Comparison of ENCODE assay signal across 8 cellular contexts in the genomic region with DNA sequence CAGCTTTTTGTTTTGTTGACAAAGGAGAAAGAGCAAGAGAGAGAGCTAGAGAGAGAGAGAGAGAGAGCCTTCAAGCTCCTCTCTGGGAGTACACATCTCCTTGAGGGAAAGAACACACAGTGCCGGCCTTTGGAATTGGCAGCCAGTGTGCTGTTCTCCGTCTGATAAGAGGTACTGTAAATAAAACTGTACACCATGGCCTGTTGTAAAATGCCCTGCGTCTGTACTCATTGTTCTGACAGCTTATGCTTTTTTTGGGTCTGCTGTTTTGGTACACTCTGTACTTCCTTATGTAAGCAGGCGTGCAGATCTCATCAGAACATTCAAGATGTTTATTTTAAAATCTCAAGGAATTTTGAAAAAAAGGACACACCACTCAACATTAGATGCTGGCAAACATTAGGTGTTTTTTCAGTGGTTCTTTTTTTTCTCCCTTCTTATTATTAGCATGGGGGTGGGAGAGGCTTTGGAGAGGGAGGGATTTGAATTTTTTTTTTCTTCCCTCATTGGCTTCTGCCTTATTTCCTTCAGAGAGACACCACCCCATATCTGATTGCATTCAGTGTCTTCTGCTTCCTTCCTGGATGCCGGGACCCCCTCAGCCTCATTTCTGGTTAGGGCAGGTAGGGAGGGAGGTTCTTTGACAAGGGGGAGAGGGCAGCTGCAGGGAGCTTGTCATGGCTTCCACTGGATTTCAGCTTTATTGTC.
DNase-seq lines count a peak whose midpoint lies in the region; ATAC-seq, FAIRE-seq and TF ChIP-seq lines count a peak whose summit lies in the region.

No MANE protein-coding gene starts in this region.

- in situ Hi-C loops in astrocyte of the spinal cord (cut with HindIII; ENCODE audit: low sequenced_read_pairs), result no loop called here

- intact Hi-C loops in left colon (cut with DNase I, micrococcal nuclease), result no loop called here
- intact Hi-C loops in spleen (cut with DNase I; ENCODE audit: low total_unique reads), result no loop called here
- intact Hi-C loops in Calu3 (cut with micrococcal nuclease; ENCODE audit: unreplicated experiment), result loop anchor here (5.0 kb wide), 1 partner anchor 142 kb away; no protein-coding TSS in a partner anchor

- no peaks in the 10 kb centered on the region for H3K27me3 ChIP-seq in spleen (replicated peaks in 1 of 7)

- H3K27me3 Mint-ChIP-seq in Calu3 (ENCODE audit: unreplicated experiment), result peaks cover 100% of the 10 kb centered on the region

- TF ChIP-seq POLR2A in spleen (IDR thresholded peaks at IDR 0.05), result no peak
- no peak for TF ChIP-seq POLR2A in H54 (IDR thresholded peaks at IDR 0.05; ENCODE audit: low read depth, low read length)

- CTCF ChIA-PET in Calu3 (lab: Charles Lee), result interaction anchor here (0.7 kb wide), 1 partner anchor 153 kb away, joined by 3 read pairs; no protein-coding TSS in a partner anchor

- no peak overlapping the region for H3K4me3 Mint-ChIP-seq in Calu3 (ENCODE audit: low read depth, unreplicated experiment)

- H3K9me3 Mint-ChIP-seq in Calu3 (ENCODE audit: low read depth, unreplicated experiment), result no peaks in the 10 kb centered on the region

- H3K36me3 ChIP-seq in spleen, result no peaks in the 10 kb centered on the region

- no peak for FAIRE-seq in H54 (lab: Jason Lieb, UNC)

- H3K9me3 ChIP-seq in spleen, result no peaks in the 10 kb centered on the region

- ATAC-seq in left colon, result peak; percentile 88
- no peak for ATAC-seq in GM18498 (IDR thresholded peaks at IDR 0.05; ENCODE audit: unreplicated experiment)

- H3K4me1 Mint-ChIP-seq in Calu3 (ENCODE audit: low read depth, unreplicated experiment), result no peaks in the 10 kb centered on the region

- peaks cover 39 to 100% (median 84%) of the 10 kb centered on the region in 6 donors for H3K4me1 ChIP-seq in spleen

- TF ChIP-seq CTCF in astrocyte of the spinal cord (IDR thresholded peaks at IDR 0.05; ENCODE audit: low read depth, low read length), result no peak
- peak in 2 of 11 experiments; percentile 5 to 14 for TF ChIP-seq CTCF in spleen (IDR thresholded peaks at IDR 0.05 in 8 of 11, conservative IDR thresholded peaks at IDR 0.05 in 3 of 11)
- TF ChIP-seq CTCF in Calu3 (IDR thresholded peaks at IDR 0.05; ENCODE audit: unreplicated experiment), result no peak

- WGBS in spleen, 5 donors, result 11 to 24% (median 14%) methylated on average over 5 of the region's 5 CpGs

- H3K4me3 ChIP-seq in astrocyte of the spinal cord (ENCODE audit: low read depth, low read length) (peak overlapping the region; percentile 6), spleen (peak overlapping the region in 3 of 8 donors; percentile 8 to 45 (median 16))

- H3K36me3 Mint-ChIP-seq in Calu3 (ENCODE audit: insufficient read depth, unreplicated experiment), result no peaks in the 10 kb centered on the region

- DNase-seq in NCI-H1092 treated with DMSO at 0.1 percent for 48 hours (lab: John Stamatoyannopoulos, UW) (peak; percentile 56), astrocyte of the spinal cord (ENCODE audit: low read depth, low spot score) (peak; percentile 95), left colon (peak; percentile 65 to 95), spleen (no peak), H54 (ENCODE audit: insufficient read length, low spot score) (no peak), Calu3 (no peak), HPDE6-E6E7 (ENCODE audit: extremely low spot score) (no peak)

- BruUV-seq in Calu3 (replicated peaks; lab: Mats Ljungman, UMichigan), result no TSS peak

- peak overlapping the region; percentile 22 to 96 (median 86) for H3K27ac ChIP-seq in spleen

- no peak overlapping the region for H3K27ac Mint-ChIP-seq in Calu3 (ENCODE audit: unreplicated experiment)

Comparison
In these comparisons a context has a peak if more than half of its experiments do, and no peak if none do; other contexts are left out.
1. DNase-seq: peak in NCI-H1092 treated with DMSO at 0.1 percent for 48 hours (single experiment), astrocyte of the spinal cord (single experiment) and left colon (2 of 2); none in spleen (single experiment), H54 (single experiment), Calu3 (single experiment) and HPDE6-E6E7 (single experiment).